ENCODE assay signal across 16 cellular contexts in the genomic region with DNA sequence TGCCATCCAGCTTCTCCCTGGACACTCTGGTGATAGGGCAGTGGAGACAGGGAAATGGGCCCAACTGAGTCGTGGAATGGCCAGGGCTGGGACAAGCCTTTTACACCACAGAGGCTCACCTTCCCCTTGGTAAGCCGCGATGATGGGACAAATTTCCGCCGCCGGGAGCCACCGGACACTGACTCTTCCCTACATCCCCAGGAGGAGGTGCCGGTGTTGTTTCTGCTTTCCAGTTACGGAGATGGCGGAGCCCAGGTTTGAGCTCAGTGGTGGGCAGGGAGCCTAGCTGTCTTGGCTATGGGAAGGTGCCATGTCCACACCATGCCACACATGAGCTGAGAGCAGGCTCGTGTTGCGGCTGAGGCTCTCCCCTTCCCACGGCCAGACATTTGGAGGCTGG. TPM values are rescaled to one million over a fixed set of nuclear protein-coding genes. Genes with fewer than 3 reads are reported as not detected.
A peak's percentile ranks its signal among the peaks of the same experiment; 100 is the strongest.
DNase-seq lines count a peak whose midpoint lies in the region; TF ChIP-seq lines count a peak whose summit lies in the region.
"Had no signal": no experiment of that assay in that cellular context is flagged by ENCODE, and none has a peak within 500 bp of the region (broad histone marks: within the 10 kb centered on the region; RNA-seq: fewer than 3 reads in every experiment).

No MANE protein-coding gene starts in this region.

- H3K4me3 ChIP-seq in H7 (ENCODE audit: insufficient read depth, low read depth, low read length) (no peak overlapping the region), WERI-Rb-1 (ENCODE audit: low read depth, low read length) (no peak overlapping the region), endodermal cell (ENCODE audit: low read length) (no peak overlapping the region), neuronal stem cell (ENCODE audit: low read length in 2 of 2) (peak overlapping the region in 1 of 2 donors; percentile 16)

- no peak overlapping the region for H3K4me3 Mint-ChIP-seq in endodermal cell
- H3K4me3 Mint-ChIP-seq: CD4-positive, CD25-positive, alpha-beta regulatory T cell; CD8-positive, alpha-beta memory T cell had no signal

- H3K23ac ChIP-seq in neuronal stem cell (ENCODE audit: low read depth, low read length, poor library complexity): peak overlapping the region; percentile 59

- no peak overlapping the region for H4K8ac ChIP-seq in neuronal stem cell (ENCODE audit: low read depth, low read length)

- peak overlapping the region; percentile 56 for H2BK15ac ChIP-seq in neuronal stem cell (ENCODE audit: low read length)

- no peak overlapping the region for H3K4me2 ChIP-seq in neuronal stem cell (ENCODE audit: insufficient read depth, low read length, poor library complexity, severe bottlenecking)
- H3K4me2 ChIP-seq: KMS-11 had no signal

- H2BK5ac ChIP-seq in neuronal stem cell (ENCODE audit: low read length): no peak overlapping the region

- no peak overlapping the region for H3K27ac Mint-ChIP-seq in endodermal cell
- H3K27ac Mint-ChIP-seq: CD4-positive, CD25-positive, alpha-beta regulatory T cell; CD8-positive, alpha-beta memory T cell had no signal

- H3K9ac ChIP-seq in endodermal cell (ENCODE audit: extremely low read depth, low read length, poor library complexity, severe bottlenecking) (no peak overlapping the region), neuronal stem cell (ENCODE audit: low read depth, low read length, poor library complexity) (no peak overlapping the region)
- H3K9ac ChIP-seq: KMS-11 had no signal

- H3K4me1 ChIP-seq in endodermal cell (ENCODE audit: control insufficient read depth, insufficient read depth, low read length) (no peaks in the 10 kb centered on the region), neuronal stem cell (ENCODE audit: control insufficient read depth in 2 of 2, insufficient read depth in 1 of 2, low read depth in 1 of 2, low read length in 2 of 2) (peaks cover 0 to 6% of the 10 kb centered on the region in 2 donors)
- H3K4me1 ChIP-seq: BE2C had no signal

- no peak overlapping the region for H2AFZ ChIP-seq in neuronal stem cell (ENCODE audit: low read length)

- no peak overlapping the region for H4K91ac ChIP-seq in neuronal stem cell (ENCODE audit: low read depth, low read length, poor library complexity)

- H3K79me1 ChIP-seq in neuronal stem cell (ENCODE audit: low read depth, low read length): no peaks in the 10 kb centered on the region

- H2AK5ac ChIP-seq in neuronal stem cell (ENCODE audit: low read depth, low read length): no peak overlapping the region

- peaks cover 5% of the 10 kb centered on the region for H3K4me1 Mint-ChIP-seq in endodermal cell

- H3K9me3 Mint-ChIP-seq in endodermal cell: no peaks in the 10 kb centered on the region
- H3K9me3 Mint-ChIP-seq: CD4-positive, CD25-positive, alpha-beta regulatory T cell; CD8-positive, alpha-beta memory T cell had no signal

- no peak overlapping the region for H2BK12ac ChIP-seq in neuronal stem cell (ENCODE audit: low read length)

- 88 to 98% methylated on average over 8 to 13 of the region's 13 CpGs for WGBS in endodermal cell (ENCODE audit: insufficient coverage in 1 of 2, insufficient read length in 1 of 2), 2 experiments
- WGBS in neuronal stem cell (ENCODE audit: extremely low coverage in 2 of 2, insufficient read length in 2 of 2, insufficient replicate concordance in 1 of 2), 2 donors: no CpG with 5 or more reads among the region's 13 CpGs

- peak overlapping the region; percentile 53 for H3K18ac ChIP-seq in neuronal stem cell (ENCODE audit: low read length)

- no peaks in the 10 kb centered on the region for H3K36me3 Mint-ChIP-seq in endodermal cell (ENCODE audit: low read depth)
- H3K36me3 Mint-ChIP-seq: CD4-positive, CD25-positive, alpha-beta regulatory T cell; CD8-positive, alpha-beta memory T cell had no signal

- H3K14ac ChIP-seq in neuronal stem cell (ENCODE audit: low read length): no peak overlapping the region

- H3K4ac ChIP-seq in neuronal stem cell (ENCODE audit: low read length): no peak overlapping the region

- H2BK120ac ChIP-seq in neuronal stem cell (ENCODE audit: low read depth, low read length): no peak overlapping the region

- 0 out of 2 replicates have a peak, but pooled peaks have one; percentile 31 for TF ChIP-seq CTCF in WERI-Rb-1 (IDR thresholded peaks at IDR 0.05; ENCODE audit: low read depth, low read length)
- TF ChIP-seq CTCF in endodermal cell (conservative IDR thresholded peaks at IDR 0.05): peak; percentile 50

- no peaks in the 10 kb centered on the region for H3K27me3 Mint-ChIP-seq in endodermal cell (ENCODE audit: insufficient read depth)
- H3K27me3 Mint-ChIP-seq: CD4-positive, CD25-positive, alpha-beta regulatory T cell; CD8-positive, alpha-beta memory T cell had no signal

- H3K9me3 ChIP-seq in WERI-Rb-1 (ENCODE audit: severe bottlenecking) (no peaks in the 10 kb centered on the region), endodermal cell (ENCODE audit: control insufficient read depth, low read length) (no peaks in the 10 kb centered on the region), neuronal stem cell (replicated peaks in 1 of 2; ENCODE audit: control insufficient read depth in 2 of 2, insufficient read depth in 1 of 2, low read depth in 1 of 2, low read length in 2 of 2) (no peaks in the 10 kb centered on the region)
- H3K9me3 ChIP-seq: BE2C had no signal

- H3K27ac ChIP-seq in WERI-Rb-1 (no peak overlapping the region), endodermal cell (ENCODE audit: low read depth, low read length) (no peak overlapping the region), neuronal stem cell (replicated peaks; ENCODE audit: low read length) (no peak overlapping the region)
- H3K27ac ChIP-seq: KMS-11 had no signal

- DNase-seq in H7 (peak; percentile 73), WERI-Rb-1 (no peak), endodermal cell (peak; percentile 68), neuronal stem cell (ENCODE audit: low spot score) (no peak), NCI-H2081 treated with DMSO at 0.1 percent for 48 hours (lab: John Stamatoyannopoulos, UW) (no peak), iPS-NIHi11 (ENCODE audit: low spot score) (no peak), germinal center (ENCODE audit: low spot score) (no peak)
- no peak for DNase-seq in activated CD8-positive, alpha-beta memory T cell treated with anti-CD3 and anti-CD28 coated beads, Interleukin-2, amount 50 U/mL, for 4 hours
- DNase-seq: ACHN; BE2C; C1 segment of cervical spinal cord; CD4-positive, CD25-positive, alpha-beta regulatory T cell; CD8-positive, alpha-beta memory T cell; COR-L47; GDM1 had no signal

- no peaks in the 10 kb centered on the region for H3K36me3 ChIP-seq in H7 (replicated peaks; ENCODE audit: control insufficient read depth, insufficient read depth, low read length)
- no peaks in the 10 kb centered on the region for H3K36me3 ChIP-seq in WERI-Rb-1
- H3K36me3 ChIP-seq in endodermal cell (ENCODE audit: control insufficient read depth, insufficient read depth, low read length): no peaks in the 10 kb centered on the region
- H3K36me3 ChIP-seq in neuronal stem cell (replicated peaks in 1 of 2; ENCODE audit: control insufficient read depth in 2 of 2, insufficient read depth in 2 of 2, low read length in 2 of 2): no peaks in the 10 kb centered on the region
- H3K36me3 ChIP-seq: BE2C had no signal

- no peaks in the 10 kb centered on the region for H3K27me3 ChIP-seq in H7 (ENCODE audit: control insufficient read depth, insufficient read depth, low read length)
- H3K27me3 ChIP-seq in WERI-Rb-1 (ENCODE audit: insufficient read depth, low read depth, severe bottlenecking): no peaks in the 10 kb centered on the region
- no peaks in the 10 kb centered on the region for H3K27me3 ChIP-seq in endodermal cell (ENCODE audit: control insufficient read depth, insufficient read depth, low read length, poor library complexity, severe bottlenecking)
- H3K27me3 ChIP-seq in neuronal stem cell (ENCODE audit: control insufficient read depth in 3 of 3, insufficient read depth in 3 of 3, low read depth in 1 of 3, low read length in 3 of 3): peaks cover 0 to 20% (median 0%) of the 10 kb centered on the region in 3 experiments
- H3K27me3 ChIP-seq: BE2C had no signal

RNA-seq across cellular contexts. Expression of a gene that starts 19.9 kb away (rescaled TPM):
- 13.3 and 29.5 TPM in 2 replicates for total RNA-seq in H7 (2014; rRNA removed; shearing (Covaris generic))
- total RNA-seq in endodermal cell: 10 to 100 TPM; 46.1 to 48.8 TPM
- polyA plus RNA-seq in endodermal cell (2013, experiment 1 of 2): 34.8 TPM
- polyA plus RNA-seq in endodermal cell (2013, experiment 2 of 2): 29.3 TPM
- polyA plus RNA-seq in neuronal stem cell (2013, experiment 1 of 2): 22.1 TPM
- polyA plus RNA-seq in neuronal stem cell (2013, experiment 2 of 2): 22.8 TPM
- polyA plus RNA-seq: CD4-positive, CD25-positive, alpha-beta regulatory T cell; CD8-positive, alpha-beta memory T cell had no signal

RNA-seq across cellular contexts. Expression of a gene that starts 30.0 kb away (rescaled TPM):
- 44.6 and 45.3 TPM in 2 replicates for total RNA-seq in H7 (2014; rRNA removed; shearing (Covaris generic))
- 10 to 100 TPM; 24.2 to 32.0 TPM for total RNA-seq in endodermal cell
- 29.8 TPM for polyA plus RNA-seq in endodermal cell (2013, experiment 1 of 2)
- 28.4 TPM for polyA plus RNA-seq in endodermal cell (2013, experiment 2 of 2)
- polyA plus RNA-seq in neuronal stem cell (2013, experiment 1 of 2): 36.0 TPM
- polyA plus RNA-seq in neuronal stem cell (2013, experiment 2 of 2): 35.7 TPM

Comparison
In these comparisons a context has a peak if more than half of its experiments do, and no peak if none do; other contexts are left out.
1. DNase-seq: peak in H7 (single experiment) and endodermal cell (single experiment); none in WERI-Rb-1 (single experiment), neuronal stem cell (single experiment), NCI-H2081 treated with DMSO at 0.1 percent for 48 hours (single experiment), iPS-NIHi11 (single experiment), germinal center (single experiment) and activated CD8-positive, alpha-beta memory T cell treated with anti-CD3 and anti-CD28 coated beads, Interleukin-2, amount 50 U/mL, for 4 hours (single experiment).